Comparison of ENCODE assay signal across 8 cellular contexts in genomic region chr17:10149573-10150399, GRCh38. TPM values are rescaled to one million over a fixed set of nuclear protein-coding genes. Genes with fewer than 3 reads are reported as not detected.
DNase-seq lines count a peak whose midpoint lies in the region; ATAC-seq and TF ChIP-seq lines count a peak whose summit lies in the region.

No MANE protein-coding gene starts in this region.

- H3K27ac Mint-ChIP-seq in activated CD4-positive, alpha-beta memory T cell treated with anti-CD3 and anti-CD28 coated beads, Interleukin-2, amount 10 ng/mL, durations not matched to agents 7 days and 5 days, result peak overlapping the region; percentile 47
- no peak overlapping the region for H3K27ac Mint-ChIP-seq in activated CD4-positive, alpha-beta memory T cell treated with anti-CD3 and anti-CD28 coated beads for 36 hours
- peak overlapping the region; percentile 64 for H3K27ac Mint-ChIP-seq in activated CD8-positive, alpha-beta T cell treated with anti-CD3 and anti-CD28 coated beads, Interleukin-2, amount 10 ng/mL, durations not matched to agents 7 days and 5 days

- H3K9me3 ChIP-seq in neutrophil, result no peaks in the 10 kb centered on the region
- no peaks in the 10 kb centered on the region for H3K9me3 ChIP-seq in effector memory CD4-positive, alpha-beta T cell (ENCODE audit: control insufficient read depth, low read length)

- CTCF ChIA-PET in activated CD4-positive, alpha-beta memory T cell treated with anti-CD3 and anti-CD28 coated beads, Interleukin-2, amount 10 ng/mL, durations not matched to agents 7 days and 5 days (lab: Charles Lee), result no interaction called here
- CTCF ChIA-PET in activated CD4-positive, alpha-beta memory T cell treated with anti-CD3 and anti-CD28 coated beads for 36 hours (lab: Charles Lee), result no interaction called here
- CTCF ChIA-PET in activated CD8-positive, alpha-beta T cell treated with anti-CD3 and anti-CD28 coated beads, Interleukin-2, amount 10 ng/mL, durations not matched to agents 7 days and 5 days (lab: Charles Lee), result no interaction called here

- H3K4me1 ChIP-seq in neutrophil (ENCODE audit: control insufficient read depth in 1 of 2, insufficient read depth in 1 of 2, low read depth in 1 of 2, low read length in 1 of 2), result peaks cover 45 to 62% of the 10 kb centered on the region in 2 experiments
- H3K4me1 ChIP-seq in effector memory CD4-positive, alpha-beta T cell (ENCODE audit: control insufficient read depth, insufficient read depth, low read length, poor library complexity, severe bottlenecking), result no peaks in the 10 kb centered on the region

- peak; percentile 18 for DNase-seq in activated CD4-positive, alpha-beta memory T cell treated with anti-CD3 and anti-CD28 coated beads, Interleukin-2, amount 10 ng/mL, durations not matched to agents 7 days and 5 days
- DNase-seq in activated CD4-positive, alpha-beta memory T cell treated with anti-CD3 and anti-CD28 coated beads for 36 hours, result no peak
- peak; percentile 62 for DNase-seq in activated CD8-positive, alpha-beta T cell treated with anti-CD3 and anti-CD28 coated beads, Interleukin-2, amount 10 ng/mL, durations not matched to agents 7 days and 5 days
- DNase-seq in mesenteric fat pad (ENCODE audit: low spot score), result no peak
- no peak for DNase-seq in amniotic stem cell (lab: John Stamatoyannopoulos, UW)
- no peak for DNase-seq in effector memory CD4-positive, alpha-beta T cell

- peaks cover 13% of the 10 kb centered on the region for H3K27me3 Mint-ChIP-seq in activated CD4-positive, alpha-beta memory T cell treated with anti-CD3 and anti-CD28 coated beads, Interleukin-2, amount 10 ng/mL, durations not matched to agents 7 days and 5 days
- H3K27me3 Mint-ChIP-seq in activated CD4-positive, alpha-beta memory T cell treated with anti-CD3 and anti-CD28 coated beads for 36 hours, result no peaks in the 10 kb centered on the region
- peaks cover 23% of the 10 kb centered on the region for H3K27me3 Mint-ChIP-seq in activated CD8-positive, alpha-beta T cell treated with anti-CD3 and anti-CD28 coated beads, Interleukin-2, amount 10 ng/mL, durations not matched to agents 7 days and 5 days (ENCODE audit: low read depth)

- peaks cover 10% of the 10 kb centered on the region for H3K4me1 Mint-ChIP-seq in activated CD4-positive, alpha-beta memory T cell treated with anti-CD3 and anti-CD28 coated beads, Interleukin-2, amount 10 ng/mL, durations not matched to agents 7 days and 5 days
- H3K4me1 Mint-ChIP-seq in activated CD4-positive, alpha-beta memory T cell treated with anti-CD3 and anti-CD28 coated beads for 36 hours (ENCODE audit: low read depth), result peaks cover 6% of the 10 kb centered on the region
- H3K4me1 Mint-ChIP-seq in activated CD8-positive, alpha-beta T cell treated with anti-CD3 and anti-CD28 coated beads, Interleukin-2, amount 10 ng/mL, durations not matched to agents 7 days and 5 days (ENCODE audit: low read depth), result peaks cover 43% of the 10 kb centered on the region

- TF ChIP-seq CTCF in neutrophil (IDR thresholded peaks at IDR 0.05), result no peak

- H3K4me3 Mint-ChIP-seq in activated CD4-positive, alpha-beta memory T cell treated with anti-CD3 and anti-CD28 coated beads, Interleukin-2, amount 10 ng/mL, durations not matched to agents 7 days and 5 days, result no peak overlapping the region
- H3K4me3 Mint-ChIP-seq in activated CD4-positive, alpha-beta memory T cell treated with anti-CD3 and anti-CD28 coated beads for 36 hours, result no peak overlapping the region
- peak overlapping the region; percentile 36 for H3K4me3 Mint-ChIP-seq in activated CD8-positive, alpha-beta T cell treated with anti-CD3 and anti-CD28 coated beads, Interleukin-2, amount 10 ng/mL, durations not matched to agents 7 days and 5 days

- peaks cover 6% of the 10 kb centered on the region for H3K9me3 Mint-ChIP-seq in activated CD4-positive, alpha-beta memory T cell treated with anti-CD3 and anti-CD28 coated beads, Interleukin-2, amount 10 ng/mL, durations not matched to agents 7 days and 5 days
- H3K9me3 Mint-ChIP-seq in activated CD4-positive, alpha-beta memory T cell treated with anti-CD3 and anti-CD28 coated beads for 36 hours, result peaks cover 2% of the 10 kb centered on the region
- no peaks in the 10 kb centered on the region for H3K9me3 Mint-ChIP-seq in activated CD8-positive, alpha-beta T cell treated with anti-CD3 and anti-CD28 coated beads, Interleukin-2, amount 10 ng/mL, durations not matched to agents 7 days and 5 days (ENCODE audit: insufficient read depth)

- H3K4me3 ChIP-seq in neutrophil (ENCODE audit: low read depth in 1 of 2, low read length in 1 of 2), result peak overlapping the region; percentile 2 to 39
- H3K4me3 ChIP-seq in effector memory CD4-positive, alpha-beta T cell (ENCODE audit: insufficient read depth, low read depth, low read length, poor library complexity, severe bottlenecking), result no peak overlapping the region

- intact Hi-C loops in activated CD4-positive, alpha-beta memory T cell treated with anti-CD3 and anti-CD28 coated beads for 36 hours (cut with micrococcal nuclease), result no loop called here

- POLR2A ChIA-PET in activated CD4-positive, alpha-beta memory T cell treated with anti-CD3 and anti-CD28 coated beads, Interleukin-2, amount 10 ng/mL, durations not matched to agents 7 days and 5 days (lab: Charles Lee), result no interaction called here
- POLR2A ChIA-PET in activated CD4-positive, alpha-beta memory T cell treated with anti-CD3 and anti-CD28 coated beads for 36 hours (lab: Charles Lee), result no interaction called here
- POLR2A ChIA-PET in activated CD8-positive, alpha-beta T cell treated with anti-CD3 and anti-CD28 coated beads, Interleukin-2, amount 10 ng/mL, durations not matched to agents 7 days and 5 days (lab: Charles Lee), result no interaction called here

- H3K36me3 Mint-ChIP-seq in activated CD4-positive, alpha-beta memory T cell treated with anti-CD3 and anti-CD28 coated beads, Interleukin-2, amount 10 ng/mL, durations not matched to agents 7 days and 5 days (ENCODE audit: low read depth), result no peaks in the 10 kb centered on the region
- no peaks in the 10 kb centered on the region for H3K36me3 Mint-ChIP-seq in activated CD4-positive, alpha-beta memory T cell treated with anti-CD3 and anti-CD28 coated beads for 36 hours
- peaks cover 3% of the 10 kb centered on the region for H3K36me3 Mint-ChIP-seq in activated CD8-positive, alpha-beta T cell treated with anti-CD3 and anti-CD28 coated beads, Interleukin-2, amount 10 ng/mL, durations not matched to agents 7 days and 5 days (ENCODE audit: low read depth)

- no peaks in the 10 kb centered on the region for H3K27me3 ChIP-seq in neutrophil
- no peaks in the 10 kb centered on the region for H3K27me3 ChIP-seq in effector memory CD4-positive, alpha-beta T cell (replicated peaks; ENCODE audit: control insufficient read depth, insufficient read depth, low read length, poor library complexity, severe bottlenecking)

- no peaks in the 10 kb centered on the region for H3K36me3 ChIP-seq in neutrophil
- no peaks in the 10 kb centered on the region for H3K36me3 ChIP-seq in effector memory CD4-positive, alpha-beta T cell (ENCODE audit: control insufficient read depth, insufficient read depth, low read length)

- peak; percentile 50 for ATAC-seq in HG03139 (IDR thresholded peaks at IDR 0.05; ENCODE audit: unreplicated experiment)
- peak; percentile 88 for ATAC-seq in activated CD8-positive, alpha-beta T cell treated with anti-CD3 and anti-CD28 coated beads, Interleukin-2, amount 10 ng/mL, durations not matched to agents 7 days and 5 days

- H3K27ac ChIP-seq in neutrophil, result peak overlapping the region; percentile 91
- H3K27ac ChIP-seq in effector memory CD4-positive, alpha-beta T cell (ENCODE audit: insufficient read depth, low read length, poor library complexity, severe bottlenecking), result no peak overlapping the region

RNA-seq across cellular contexts. Expression of gene GAS7, which starts 48.6 kb away (rescaled TPM):
- under 1 TPM; 0.23 to 0.35 TPM for total RNA-seq in activated CD4-positive, alpha-beta memory T cell treated with anti-CD3 and anti-CD28 coated beads, Interleukin-2, amount 10 ng/mL, durations not matched to agents 7 days and 5 days
- under 1 TPM; 0.24 to 0.26 TPM for total RNA-seq in activated CD4-positive, alpha-beta memory T cell treated with anti-CD3 and anti-CD28 coated beads for 36 hours
- total RNA-seq in activated CD8-positive, alpha-beta T cell treated with anti-CD3 and anti-CD28 coated beads, Interleukin-2, amount 10 ng/mL, durations not matched to agents 7 days and 5 days, result 1 to 10 TPM in 1 of 2 experiments, under 1 TPM in 1; 0.61 to 1.6 TPM
- 81.5 TPM for total RNA-seq in mesenteric fat pad

Comparison
In these comparisons a context has a peak if more than half of its experiments do, and no peak if none do; other contexts are left out.
1. DNase-seq: peak in activated CD4-positive, alpha-beta memory T cell treated with anti-CD3 and anti-CD28 coated beads, Interleukin-2, amount 10 ng/mL, durations not matched to agents 7 days and 5 days (single experiment) and activated CD8-positive, alpha-beta T cell treated with anti-CD3 and anti-CD28 coated beads, Interleukin-2, amount 10 ng/mL, durations not matched to agents 7 days and 5 days (single experiment); none in activated CD4-positive, alpha-beta memory T cell treated with anti-CD3 and anti-CD28 coated beads for 36 hours (single experiment), mesenteric fat pad (single experiment), amniotic stem cell (single experiment) and effector memory CD4-positive, alpha-beta T cell (0 of 3).
2. RNA of gene GAS7, which starts 48.6 kb away (total RNA-seq): 81.5 TPM in mesenteric fat pad (single experiment); 0.61 to 1.6 TPM in activated CD8-positive, alpha-beta T cell treated with anti-CD3 and anti-CD28 coated beads, Interleukin-2, amount 10 ng/mL, durations not matched to agents 7 days and 5 days, 0.23 to 0.35 TPM in activated CD4-positive, alpha-beta memory T cell treated with anti-CD3 and anti-CD28 coated beads, Interleukin-2, amount 10 ng/mL, durations not matched to agents 7 days and 5 days and 0.24 to 0.26 TPM in activated CD4-positive, alpha-beta memory T cell treated with anti-CD3 and anti-CD28 coated beads for 36 hours; every median in the first group is over 10 times any median in the second.